9 cellular contexts compared by ENCODE assay signal in genomic region chrX:153643431-153644351, GRCh38. TPM values are rescaled to one million over a fixed set of nuclear protein-coding genes. Genes with fewer than 3 reads are reported as not detected.
A peak's percentile ranks its signal among the peaks of the same experiment; 100 is the strongest.
DNase-seq lines count a peak whose midpoint lies in the region; ATAC-seq and TF ChIP-seq lines count a peak whose summit lies in the region.
"Had no signal": no experiment of that assay in that cellular context is flagged by ENCODE, and none has a peak within 500 bp of the region (broad histone marks: within the 10 kb centered on the region; RNA-seq: fewer than 3 reads in every experiment).

No MANE protein-coding gene starts in this region.

- H3K23ac ChIP-seq in IMR-90 (ENCODE audit: low read depth, low read length) = no peak overlapping the region

- peaks cover 3% of the 10 kb centered on the region for H3K4me1 ChIP-seq in CD8-positive, alpha-beta T cell (ENCODE audit: insufficient read depth, low read length)
- H3K4me1 ChIP-seq in IMR-90 (ENCODE audit: control insufficient read depth, insufficient read depth, low read length) (no peaks in the 10 kb centered on the region), vagina (peaks cover 7% of the 10 kb centered on the region)

- dilution Hi-C loops in IMR-90 (cut with HindIII; ENCODE audit: low sequenced_read_pairs, unreplicated experiment) = no loop called here

- no peak overlapping the region for H2BK15ac ChIP-seq in IMR-90 (ENCODE audit: low read depth, low read length)

- TF ChIP-seq POLR2A in IMR-90 (IDR thresholded peaks at IDR 0.05; ENCODE audit: low read depth, low read length) (no peak), vagina (IDR thresholded peaks at IDR 0.05) (no peak)

- H3K4me3 ChIP-seq in CD8-positive, alpha-beta T cell (ENCODE audit: low read depth, low read length) = no peak overlapping the region
- H3K4me3 ChIP-seq in IMR-90 (ENCODE audit: insufficient read depth, low read depth, low read length) = no peak overlapping the region
- H3K4me3 ChIP-seq in vagina = peak overlapping the region in 1 of 2 donors; percentile 24

- H3K4me1 Mint-ChIP-seq in CD8-positive, alpha-beta T cell (ENCODE audit: low read depth) = peaks cover 10% of the 10 kb centered on the region
- peaks cover 17% of the 10 kb centered on the region for H3K4me1 Mint-ChIP-seq in brain
- H3K4me1 Mint-ChIP-seq in naive B cell = peaks cover 14 to 25% (median 20%) of the 10 kb centered on the region in 3 donors
- peaks cover 0 to 1% of the 10 kb centered on the region in 2 donors for H3K4me1 Mint-ChIP-seq in immature natural killer cell

- no peak overlapping the region for H4K5ac ChIP-seq in IMR-90 (ENCODE audit: low read depth, low read length)

- H3K36me3 ChIP-seq in CD8-positive, alpha-beta T cell (ENCODE audit: insufficient read depth, low read length) = no peaks in the 10 kb centered on the region
- H3K36me3 ChIP-seq in IMR-90 (ENCODE audit: control insufficient read depth, insufficient read depth, low read length) = no peaks in the 10 kb centered on the region
- H3K36me3 ChIP-seq in vagina = no peaks in the 10 kb centered on the region

- in situ Hi-C loops in IMR-90 (cut with MboI; ENCODE audit: low sequenced_read_pairs) = no loop called here

- H2BK5ac ChIP-seq in IMR-90 (ENCODE audit: low read depth, low read length, poor library complexity, severe bottlenecking) = no peak overlapping the region

- peaks cover 8% of the 10 kb centered on the region for H3K27me3 ChIP-seq in CD8-positive, alpha-beta T cell (ENCODE audit: insufficient read depth, low read length)
- H3K27me3 ChIP-seq in IMR-90 (ENCODE audit: control insufficient read depth, insufficient read depth, low read length) (peaks cover 62% of the 10 kb centered on the region), vagina (peaks cover 4% of the 10 kb centered on the region)

- H4K8ac ChIP-seq in IMR-90 (ENCODE audit: low read depth in 2 of 2, low read length in 2 of 2) = no peak overlapping the region

- H3K4me2 ChIP-seq in IMR-90 (ENCODE audit: low read depth, low read length) = peak overlapping the region; percentile 66; the same call in 1 of the 2 replicates

- no peaks in the 10 kb centered on the region for H4K20me1 ChIP-seq in IMR-90 (ENCODE audit: insufficient read depth, low read length)

- H3K27me3 Mint-ChIP-seq in CD8-positive, alpha-beta T cell (ENCODE audit: low read depth) = peaks cover 18% of the 10 kb centered on the region
- H3K27me3 Mint-ChIP-seq in brain (peaks cover 43% of the 10 kb centered on the region), naive B cell (peaks cover 13 to 43% (median 42%) of the 10 kb centered on the region in 3 donors), immature natural killer cell (ENCODE audit: low read depth in 3 of 3) (peaks cover 4 to 12% (median 5%) of the 10 kb centered on the region in 3 donors)

- H3K18ac ChIP-seq in IMR-90 (ENCODE audit: low read depth, low read length) = no peak overlapping the region

- no peak overlapping the region for H2AK9ac ChIP-seq in IMR-90 (replicated peaks; ENCODE audit: low read depth, low read length, poor library complexity)

- H3K4me3 Mint-ChIP-seq in CD8-positive, alpha-beta T cell = peak overlapping the region; percentile 8
- H3K4me3 Mint-ChIP-seq in brain (peak overlapping the region; percentile 72 to 87 (median 80)), naive B cell (peak overlapping the region in 5 of 8 donors; percentile 18 to 80 (median 70)), immature natural killer cell (no peak overlapping the region)

- no peak overlapping the region for H3K14ac ChIP-seq in IMR-90 (replicated peaks; ENCODE audit: low read depth, low read length)

- intact Hi-C loops in CD8-positive, alpha-beta T cell (cut with DNase I, micrococcal nuclease) = no loop called here
- intact Hi-C loops in IMR-90 (cut with micrococcal nuclease) (loop anchor here (1.0 kb wide), 1 partner anchor 33 kb away; no protein-coding TSS in a partner anchor), vagina (cut with DNase I) (no loop called here)

- H2AK5ac ChIP-seq in IMR-90 (ENCODE audit: low read depth, low read length) = no peak overlapping the region

- H3K9me1 ChIP-seq in IMR-90 (ENCODE audit: insufficient read depth, low read length) = no peaks in the 10 kb centered on the region

- CTCF ChIA-PET in CD8-positive, alpha-beta T cell (lab: Charles Lee) = interaction anchor here (0.8 kb wide), 1 partner anchor 89 kb away, joined by 4 read pairs; no protein-coding TSS in a partner anchor
- CTCF ChIA-PET in IMR-90 (lab: Yijun Ruan, JAX) = interaction anchor here (1.5 kb wide), 1 partner anchor 37 kb away, joined by 3 read pairs; no protein-coding TSS in a partner anchor

- no peak for TF ChIP-seq RAD21 in IMR-90 (IDR thresholded peaks at IDR 0.05; ENCODE audit: low read length)

- no peak for TF ChIP-seq CTCF in CD8-positive, alpha-beta T cell (IDR thresholded peaks at IDR 0.05)
- peak; percentile 33 for TF ChIP-seq CTCF in IMR-90 (conservative IDR thresholded peaks at IDR 0.05; ENCODE audit: low read depth, low read length)
- no peak for TF ChIP-seq CTCF in brain (conservative IDR thresholded peaks at IDR 0.05)
- TF ChIP-seq CTCF in vagina (IDR thresholded peaks at IDR 0.05) = no peak

- DNase-seq in CD8-positive, alpha-beta T cell = no peak
- DNase-seq in IMR-90 (no peak), naive B cell (no peak), immature natural killer cell (no peak), vagina (ENCODE audit: extremely low spot score in 2 of 2) (no peak), NCI-H2029 (lab: John Stamatoyannopoulos, UW) (no peak)

- H3K9ac ChIP-seq in IMR-90 (ENCODE audit: low read depth, low read length) = no peak overlapping the region

- no peaks in the 10 kb centered on the region for H3K9me3 ChIP-seq in CD8-positive, alpha-beta T cell (ENCODE audit: low read length)
- H3K9me3 ChIP-seq in IMR-90 (ENCODE audit: control insufficient read depth, insufficient read depth, low read length) = peaks cover 4% of the 10 kb centered on the region; the same call in 1 of the 2 replicates
- H3K9me3 ChIP-seq in vagina = no peaks in the 10 kb centered on the region

- no peak overlapping the region for H3K4ac ChIP-seq in IMR-90 (ENCODE audit: low read depth, low read length)

- H3K27ac ChIP-seq in CD8-positive, alpha-beta T cell (ENCODE audit: low read depth, low read length) = no peak overlapping the region
- H3K27ac ChIP-seq in IMR-90 (ENCODE audit: insufficient read depth, low read length) (no peak overlapping the region), vagina (no peak overlapping the region)

- no peak overlapping the region for H3K56ac ChIP-seq in IMR-90 (ENCODE audit: extremely low read depth, insufficient read depth, low read length)

- H4K91ac ChIP-seq in IMR-90 (ENCODE audit: insufficient read depth, low read depth, low read length) = no peak overlapping the region

- no peak overlapping the region for H2AFZ ChIP-seq in IMR-90 (replicated peaks; ENCODE audit: low read length, poor library complexity)

- H3K79me1 ChIP-seq in IMR-90 (ENCODE audit: low read depth in 1 of 2, low read length in 2 of 2) = no peaks in the 10 kb centered on the region

- no peaks in the 10 kb centered on the region for H3K36me3 Mint-ChIP-seq in CD8-positive, alpha-beta T cell
- H3K36me3 Mint-ChIP-seq in brain = no peaks in the 10 kb centered on the region
- H3K36me3 Mint-ChIP-seq in naive B cell = no peaks in the 10 kb centered on the region
- no peaks in the 10 kb centered on the region for H3K36me3 Mint-ChIP-seq in immature natural killer cell

- no peak overlapping the region for H2BK120ac ChIP-seq in IMR-90 (ENCODE audit: low read depth, low read length)

- POLR2A ChIA-PET in CD8-positive, alpha-beta T cell (lab: Charles Lee) = no interaction called here
- POLR2A ChIA-PET in IMR-90 (lab: Charles Lee; ENCODE audit: unreplicated experiment) = no interaction called here

- no peaks in the 10 kb centered on the region for H3K9me3 Mint-ChIP-seq in CD8-positive, alpha-beta T cell
- peaks cover 0 to 22% (median 0%) of the 10 kb centered on the region in 5 experiments for H3K9me3 Mint-ChIP-seq in brain
- peaks cover 0 to 1% (median 0%) of the 10 kb centered on the region in 7 donors for H3K9me3 Mint-ChIP-seq in naive B cell
- H3K9me3 Mint-ChIP-seq in immature natural killer cell = peaks cover 0 to 1% (median 0%) of the 10 kb centered on the region in 6 donors

- no peak overlapping the region for H2BK20ac ChIP-seq in IMR-90 (ENCODE audit: low read depth, low read length)

- H3K27ac Mint-ChIP-seq in CD8-positive, alpha-beta T cell = no peak overlapping the region
- H3K27ac Mint-ChIP-seq in brain (peak overlapping the region in 1 of 5 experiments; percentile 69), naive B cell (peak overlapping the region in 1 of 6 donors; percentile 30), immature natural killer cell (no peak overlapping the region)

- ATAC-seq in CD8-positive, alpha-beta T cell = peak; percentile 42
- ATAC-seq in IMR-90 (ENCODE audit: low read depth) (peak; percentile 58), naive B cell (ENCODE audit: low read depth in 2 of 2) (peak; percentile 34 to 47), GM19455 (IDR thresholded peaks at IDR 0.05; ENCODE audit: unreplicated experiment) (no peak)

- BruUV-seq in IMR-90 (replicated peaks; lab: Mats Ljungman, UMichigan) = no TSS peak

- 27% methylated on average over 17 of the region's 84 CpGs; no CpG with 5 or more reads in 1 of the 2 experiments for WGBS in IMR-90 (ENCODE audit: extremely low coverage in 2 of 2, insufficient read length in 1 of 2), 2 experiments

RNA-seq across cellular contexts. Expression of gene DUSP9, which starts 3.3 kb away (rescaled TPM):
- not detected for total RNA-seq in CD8-positive, alpha-beta T cell
- total RNA-seq in IMR-90 (2012; rRNA removed) (under 0.01 TPM in 2 replicates), vagina (0.74 TPM)
- polyA plus RNA-seq in IMR-90 (2012; rRNA removed) (0.09 and 0.16 TPM in 2 replicates), brain (ENCODE audit: insufficient read depth, low read depth, low replicate concordance) (0.81 TPM), naive B cell (ENCODE audit: low read depth in 6 of 6) (not detected), immature natural killer cell (not detected)
- polyA plus RNA-seq in IMR-90 (2012; cell fraction: cytosol; rRNA removed) = 0.05 and 0.20 TPM in 2 replicates
- polyA plus RNA-seq in IMR-90 (2012; cell fraction: nucleus; rRNA removed; ENCODE audit: low replicate concordance) = 0.05 and 0.16 TPM in 2 replicates
- total RNA-seq: T-helper 1 cell treated with Interleukin-12 subunit alpha and Interleukin-12 subunit beta and Interleukin-4 antibody, amounts not matched to agents 30 ng/mL and 1 ng/mL, for 36 hours had no signal

RNA-seq across cellular contexts. Expression of gene PNCK, which starts 29.9 kb away (rescaled TPM):
- under 1 TPM; 0.44 to 0.68 TPM for total RNA-seq in CD8-positive, alpha-beta T cell
- total RNA-seq in IMR-90 (2012; rRNA removed) (0.18 TPM in 1 of 2 replicates, not detected in the other), vagina (9.3 TPM)
- polyA plus RNA-seq in IMR-90 (2012; rRNA removed) (0.13 and 0.22 TPM in 2 replicates), brain (ENCODE audit: insufficient read depth, low read depth, low replicate concordance) (24.5 TPM), naive B cell (ENCODE audit: low read depth in 6 of 6) (not detected), immature natural killer cell (not detected)
- 0.22 TPM in 2 replicates for polyA plus RNA-seq in IMR-90 (2012; cell fraction: cytosol; rRNA removed)
- 2.2 and 2.5 TPM in 2 replicates for polyA plus RNA-seq in IMR-90 (2012; cell fraction: nucleus; rRNA removed; ENCODE audit: low replicate concordance)
- total RNA-seq: T-helper 1 cell treated with Interleukin-12 subunit alpha and Interleukin-12 subunit beta and Interleukin-4 antibody, amounts not matched to agents 30 ng/mL and 1 ng/mL, for 36 hours had no signal

RNA-seq across cellular contexts. Expression of gene SLC6A8, which starts 44.0 kb away (rescaled TPM):
- 1 to 10 TPM; 2.7 to 2.9 TPM for total RNA-seq in CD8-positive, alpha-beta T cell
- total RNA-seq in IMR-90 (2012; rRNA removed) (6.7 and 7.2 TPM in 2 replicates), vagina (29.2 TPM)
- polyA plus RNA-seq in IMR-90 (2012; rRNA removed) (21.1 and 25.5 TPM in 2 replicates), brain (ENCODE audit: insufficient read depth, low read depth, low replicate concordance) (80.5 TPM), naive B cell (ENCODE audit: low read depth in 6 of 6) (under 1 TPM in 3 of 6 donors, not detected in 3; 0.06 to 0.78 (median 0.23) TPM), immature natural killer cell (under 1 TPM in 2 of 3 donors, not detected in 1; 0.07 to 0.09 TPM)
- polyA plus RNA-seq in IMR-90 (2012; cell fraction: cytosol; rRNA removed) = 15.6 and 31.1 TPM in 2 replicates
- polyA plus RNA-seq in IMR-90 (2012; cell fraction: nucleus; rRNA removed; ENCODE audit: low replicate concordance) = 48.5 and 108 TPM in 2 replicates

RNA-seq across cellular contexts. Expression of gene CCNQ, which starts 44.8 kb away (rescaled TPM):
- total RNA-seq in CD8-positive, alpha-beta T cell = 10 to 100 TPM; 12.7 to 15.5 TPM
- 26.9 and 27.6 TPM in 2 replicates for total RNA-seq in IMR-90 (2012; rRNA removed)
- 35.2 and 39.1 TPM in 2 replicates for polyA plus RNA-seq in IMR-90 (2012; rRNA removed)
- polyA plus RNA-seq in IMR-90 (2012; cell fraction: cytosol; rRNA removed) = 23.9 and 50.9 TPM in 2 replicates
- polyA plus RNA-seq in IMR-90 (2012; cell fraction: nucleus; rRNA removed; ENCODE audit: low replicate concordance) = 15.4 and 26.3 TPM in 2 replicates
- polyA plus RNA-seq in brain (ENCODE audit: insufficient read depth, low read depth, low replicate concordance) = 32.1 TPM
- polyA plus RNA-seq in naive B cell (ENCODE audit: low read depth in 6 of 6) = 10 to 100 TPM; 31.9 to 88.0 (median 69.7) TPM
- 10 to 100 TPM; 36.7 to 42.8 (median 38.4) TPM for polyA plus RNA-seq in immature natural killer cell
- 31.2 TPM for total RNA-seq in vagina

Comparison
In these comparisons a context has a peak if more than half of its experiments do, and no peak if none do; other contexts are left out.
1. H3K4me3 Mint-ChIP-seq: peak in CD8-positive, alpha-beta T cell (single experiment), brain (5 of 5) and naive B cell (5 of 8); none in immature natural killer cell (0 of 5).
2. RNA of gene SLC6A8, which starts 44.0 kb away (polyA plus RNA-seq): 80.5 TPM in brain (single experiment) and 15.6 to 108 TPM in IMR-90; 0.07 to 0.09 TPM in immature natural killer cell and 0.06 to 0.78 TPM in naive B cell; every median in the first group is over 4 times any median in the second.